In genomic region chr9:37464426-37465248, GRCh38 we compare ENCODE assay signal across 1 cellular context.
A peak's percentile ranks its signal among the peaks of the same experiment; 100 is the strongest.
TF ChIP-seq lines count a peak whose summit lies in the region.

No MANE protein-coding gene starts in this region.

TF ChIP-seq in K562, 482 proteins besides CTCF, POLR2A, EP300 and RAD21 (continued from another document and continues in another):
- TF ChIP-seq E2F1 (CRISPR knock-in tag; IDR thresholded peaks at IDR 0.05) (peak; percentile 80; the same call in 1 of the 2 replicates), ZC3H4 (CRISPR knock-in tag; IDR thresholded peaks at IDR 0.05; ENCODE audit: borderline replicate concordance) (no peak), ZNF263 (CRISPR knock-in tag; IDR thresholded peaks at IDR 0.05; ENCODE audit: borderline replicate concordance) (no peak), PHF8 (IDR thresholded peaks at IDR 0.05; ENCODE audit: borderline replicate concordance, low read length) (peak; percentile 82; the same call in 1 of the 2 replicates), CXXC5 (CRISPR knock-in tag; IDR thresholded peaks at IDR 0.05) (0 out of 2 replicates have a peak, but pooled peaks have one; percentile 13), ZNF583 (CRISPR knock-in tag; IDR thresholded peaks at IDR 0.05) (no peak), MBD2 (IDR thresholded peaks at IDR 0.05; ENCODE audit: borderline replicate concordance, low read depth) (no peak), NRF1 (conservative IDR thresholded peaks at IDR 0.05 in 1 of 2, IDR thresholded peaks at IDR 0.05 in 1 of 2) (peak; percentile 92 to 94), TCF7L2 (IDR thresholded peaks at IDR 0.05; ENCODE audit: low read depth, low read length) (no peak), KDM2B (CRISPR knock-in tag; IDR thresholded peaks at IDR 0.05) (0 out of 2 replicates have a peak, but pooled peaks have one; percentile 30), ZNF3 (CRISPR knock-in tag; IDR thresholded peaks at IDR 0.05) (no peak), ZNF76 (CRISPR knock-in tag; IDR thresholded peaks at IDR 0.05; ENCODE audit: borderline replicate concordance) (no peak), ZFP91 (CRISPR knock-in tag; IDR thresholded peaks at IDR 0.05) (no peak), CHD1 (IDR thresholded peaks at IDR 0.05; ENCODE audit: low read length) (peak; percentile 90), CREB3L1 (IDR thresholded peaks at IDR 0.05; ENCODE audit: borderline replicate concordance, low read depth) (peak; percentile 44; the same call in 1 of the 2 replicates), MAX (CRISPR knock-in tag; IDR thresholded peaks at IDR 0.05) (peak; percentile 81; the same call in 1 of the 2 replicates), MAZ (CRISPR knock-in tag; conservative IDR thresholded peaks at IDR 0.05 in 1 of 2, IDR thresholded peaks at IDR 0.05 in 1 of 2) (peak in 1 of 2 experiments; percentile 54; a peak in 1 of 4 replicates), JUN (IDR thresholded peaks at IDR 0.05; ENCODE audit: borderline replicate concordance, low read depth, low read length) (no peak), JUN (CRISPR knock-in tag; IDR thresholded peaks at IDR 0.05; ENCODE audit: borderline replicate concordance) (peak; percentile 85), MLX (CRISPR knock-in tag; conservative IDR thresholded peaks at IDR 0.05) (0 out of 4 replicates have a peak, but pooled peaks of 1 of the 2 experiments have one; percentile 45), MYC (IDR thresholded peaks at IDR 0.05; ENCODE audit: low read depth, low read length) (peak; percentile 69; the same call in 1 of the 2 replicates), MYC (CRISPR knock-in tag; IDR thresholded peaks at IDR 0.05; ENCODE audit: borderline replicate concordance, low read depth) (peak; percentile 39; the same call in 1 of the 2 replicates), KAT7 (CRISPR knock-in tag; IDR thresholded peaks at IDR 0.05; ENCODE audit: borderline replicate concordance) (peak; percentile 91; the same call in 1 of the 2 replicates), E2F3 (CRISPR knock-in tag; IDR thresholded peaks at IDR 0.05) (0 out of 2 replicates have a peak, but pooled peaks have one; percentile 4), THAP7 (CRISPR knock-in tag; IDR thresholded peaks at IDR 0.05) (no peak), COPS2 (conservative IDR thresholded peaks at IDR 0.05) (no peak), TBP (optimal IDR thresholded peaks at IDR 0.05; ENCODE audit: low read depth, low read length) (peak; percentile 5), MCM2 (IDR thresholded peaks at IDR 0.05; ENCODE audit: low read depth) (no peak), CEBPG (CRISPR knock-in tag; IDR thresholded peaks at IDR 0.05) (peak; percentile 68), CEBPG (tag; conservative IDR thresholded peaks at IDR 0.05 in 1 of 2, IDR thresholded peaks at IDR 0.05 in 1 of 2) (no peak), FOXP1 (CRISPR knock-in tag; IDR thresholded peaks at IDR 0.05) (peak; percentile 86), MEIS2 (IDR thresholded peaks at IDR 0.05; ENCODE audit: partially characterized antibody) (peak; percentile 48), KDM5B (IDR thresholded peaks at IDR 0.05; ENCODE audit: insufficient replicate concordance, low read depth, low read length) (peak; percentile 75), PURB (CRISPR knock-in tag; IDR thresholded peaks at IDR 0.05; ENCODE audit: low read depth) (no peak), KHSRP (IDR thresholded peaks at IDR 0.05) (0 out of 2 replicates have a peak, but pooled peaks have one; percentile 2)
- TF ChIP-seq, protein P1, sequence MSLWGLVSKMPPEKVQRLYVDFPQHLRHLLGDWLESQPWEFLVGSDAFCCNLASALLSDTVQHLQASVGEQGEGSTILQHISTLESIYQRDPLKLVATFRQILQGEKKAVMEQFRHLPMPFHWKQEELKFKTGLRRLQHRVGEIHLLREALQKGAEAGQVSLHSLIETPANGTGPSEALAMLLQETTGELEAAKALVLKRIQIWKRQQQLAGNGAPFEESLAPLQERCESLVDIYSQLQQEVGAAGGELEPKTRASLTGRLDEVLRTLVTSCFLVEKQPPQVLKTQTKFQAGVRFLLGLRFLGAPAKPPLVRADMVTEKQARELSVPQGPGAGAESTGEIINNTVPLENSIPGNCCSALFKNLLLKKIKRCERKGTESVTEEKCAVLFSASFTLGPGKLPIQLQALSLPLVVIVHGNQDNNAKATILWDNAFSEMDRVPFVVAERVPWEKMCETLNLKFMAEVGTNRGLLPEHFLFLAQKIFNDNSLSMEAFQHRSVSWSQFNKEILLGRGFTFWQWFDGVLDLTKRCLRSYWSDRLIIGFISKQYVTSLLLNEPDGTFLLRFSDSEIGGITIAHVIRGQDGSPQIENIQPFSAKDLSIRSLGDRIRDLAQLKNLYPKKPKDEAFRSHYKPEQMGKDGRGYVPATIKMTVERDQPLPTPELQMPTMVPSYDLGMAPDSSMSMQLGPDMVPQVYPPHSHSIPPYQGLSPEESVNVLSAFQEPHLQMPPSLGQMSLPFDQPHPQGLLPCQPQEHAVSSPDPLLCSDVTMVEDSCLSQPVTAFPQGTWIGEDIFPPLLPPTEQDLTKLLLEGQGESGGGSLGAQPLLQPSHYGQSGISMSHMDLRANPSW (CRISPR knock-in tag; IDR thresholded peaks at IDR 0.05): 0 out of 2 replicates have a peak, but pooled peaks have one; percentile 69
- TF ChIP-seq, protein P2, sequence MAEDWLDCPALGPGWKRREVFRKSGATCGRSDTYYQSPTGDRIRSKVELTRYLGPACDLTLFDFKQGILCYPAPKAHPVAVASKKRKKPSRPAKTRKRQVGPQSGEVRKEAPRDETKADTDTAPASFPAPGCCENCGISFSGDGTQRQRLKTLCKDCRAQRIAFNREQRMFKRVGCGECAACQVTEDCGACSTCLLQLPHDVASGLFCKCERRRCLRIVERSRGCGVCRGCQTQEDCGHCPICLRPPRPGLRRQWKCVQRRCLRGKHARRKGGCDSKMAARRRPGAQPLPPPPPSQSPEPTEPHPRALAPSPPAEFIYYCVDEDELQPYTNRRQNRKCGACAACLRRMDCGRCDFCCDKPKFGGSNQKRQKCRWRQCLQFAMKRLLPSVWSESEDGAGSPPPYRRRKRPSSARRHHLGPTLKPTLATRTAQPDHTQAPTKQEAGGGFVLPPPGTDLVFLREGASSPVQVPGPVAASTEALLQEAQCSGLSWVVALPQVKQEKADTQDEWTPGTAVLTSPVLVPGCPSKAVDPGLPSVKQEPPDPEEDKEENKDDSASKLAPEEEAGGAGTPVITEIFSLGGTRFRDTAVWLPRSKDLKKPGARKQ (CRISPR knock-in tag; IDR thresholded peaks at IDR 0.05): no peak
- TF ChIP-seq, protein P3, sequence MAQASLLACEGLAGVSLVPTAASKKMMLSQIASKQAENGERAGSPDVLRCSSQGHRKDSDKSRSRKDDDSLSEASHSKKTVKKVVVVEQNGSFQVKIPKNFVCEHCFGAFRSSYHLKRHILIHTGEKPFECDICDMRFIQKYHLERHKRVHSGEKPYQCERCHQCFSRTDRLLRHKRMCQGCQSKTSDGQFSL (CRISPR knock-in tag; IDR thresholded peaks at IDR 0.05): 0 out of 2 replicates have a peak, but pooled peaks have one; percentile 21
- TF ChIP-seq, protein P3 (tag; IDR thresholded peaks at IDR 0.05): no peak
- TF ChIP-seq, protein P4, sequence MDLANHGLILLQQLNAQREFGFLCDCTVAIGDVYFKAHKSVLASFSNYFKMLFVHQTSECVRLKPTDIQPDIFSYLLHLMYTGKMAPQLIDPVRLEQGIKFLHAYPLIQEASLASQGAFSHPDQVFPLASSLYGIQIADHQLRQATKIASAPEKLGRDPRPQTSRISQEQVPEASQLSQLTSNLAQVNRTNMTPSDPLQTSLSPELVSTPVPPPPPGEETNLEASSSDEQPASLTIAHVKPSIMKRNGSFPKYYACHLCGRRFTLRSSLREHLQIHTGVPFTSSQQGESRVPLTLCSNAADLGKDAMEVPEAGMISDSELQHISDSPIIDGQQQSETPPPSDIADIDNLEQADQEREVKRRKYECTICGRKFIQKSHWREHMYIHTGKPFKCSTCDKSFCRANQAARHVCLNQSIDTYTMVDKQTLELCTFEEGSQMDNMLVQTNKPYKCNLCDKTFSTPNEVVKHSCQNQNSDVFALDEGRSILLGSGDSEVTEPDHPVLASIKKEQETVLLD (IDR thresholded peaks at IDR 0.05): peak; percentile 73
- TF ChIP-seq, protein P5, sequence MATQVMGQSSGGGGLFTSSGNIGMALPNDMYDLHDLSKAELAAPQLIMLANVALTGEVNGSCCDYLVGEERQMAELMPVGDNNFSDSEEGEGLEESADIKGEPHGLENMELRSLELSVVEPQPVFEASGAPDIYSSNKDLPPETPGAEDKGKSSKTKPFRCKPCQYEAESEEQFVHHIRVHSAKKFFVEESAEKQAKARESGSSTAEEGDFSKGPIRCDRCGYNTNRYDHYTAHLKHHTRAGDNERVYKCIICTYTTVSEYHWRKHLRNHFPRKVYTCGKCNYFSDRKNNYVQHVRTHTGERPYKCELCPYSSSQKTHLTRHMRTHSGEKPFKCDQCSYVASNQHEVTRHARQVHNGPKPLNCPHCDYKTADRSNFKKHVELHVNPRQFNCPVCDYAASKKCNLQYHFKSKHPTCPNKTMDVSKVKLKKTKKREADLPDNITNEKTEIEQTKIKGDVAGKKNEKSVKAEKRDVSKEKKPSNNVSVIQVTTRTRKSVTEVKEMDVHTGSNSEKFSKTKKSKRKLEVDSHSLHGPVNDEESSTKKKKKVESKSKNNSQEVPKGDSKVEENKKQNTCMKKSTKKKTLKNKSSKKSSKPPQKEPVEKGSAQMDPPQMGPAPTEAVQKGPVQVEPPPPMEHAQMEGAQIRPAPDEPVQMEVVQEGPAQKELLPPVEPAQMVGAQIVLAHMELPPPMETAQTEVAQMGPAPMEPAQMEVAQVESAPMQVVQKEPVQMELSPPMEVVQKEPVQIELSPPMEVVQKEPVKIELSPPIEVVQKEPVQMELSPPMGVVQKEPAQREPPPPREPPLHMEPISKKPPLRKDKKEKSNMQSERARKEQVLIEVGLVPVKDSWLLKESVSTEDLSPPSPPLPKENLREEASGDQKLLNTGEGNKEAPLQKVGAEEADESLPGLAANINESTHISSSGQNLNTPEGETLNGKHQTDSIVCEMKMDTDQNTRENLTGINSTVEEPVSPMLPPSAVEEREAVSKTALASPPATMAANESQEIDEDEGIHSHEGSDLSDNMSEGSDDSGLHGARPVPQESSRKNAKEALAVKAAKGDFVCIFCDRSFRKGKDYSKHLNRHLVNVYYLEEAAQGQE (CRISPR knock-in tag; IDR thresholded peaks at IDR 0.05; ENCODE audit: low read depth): no peak
- TF ChIP-seq, protein P6, sequence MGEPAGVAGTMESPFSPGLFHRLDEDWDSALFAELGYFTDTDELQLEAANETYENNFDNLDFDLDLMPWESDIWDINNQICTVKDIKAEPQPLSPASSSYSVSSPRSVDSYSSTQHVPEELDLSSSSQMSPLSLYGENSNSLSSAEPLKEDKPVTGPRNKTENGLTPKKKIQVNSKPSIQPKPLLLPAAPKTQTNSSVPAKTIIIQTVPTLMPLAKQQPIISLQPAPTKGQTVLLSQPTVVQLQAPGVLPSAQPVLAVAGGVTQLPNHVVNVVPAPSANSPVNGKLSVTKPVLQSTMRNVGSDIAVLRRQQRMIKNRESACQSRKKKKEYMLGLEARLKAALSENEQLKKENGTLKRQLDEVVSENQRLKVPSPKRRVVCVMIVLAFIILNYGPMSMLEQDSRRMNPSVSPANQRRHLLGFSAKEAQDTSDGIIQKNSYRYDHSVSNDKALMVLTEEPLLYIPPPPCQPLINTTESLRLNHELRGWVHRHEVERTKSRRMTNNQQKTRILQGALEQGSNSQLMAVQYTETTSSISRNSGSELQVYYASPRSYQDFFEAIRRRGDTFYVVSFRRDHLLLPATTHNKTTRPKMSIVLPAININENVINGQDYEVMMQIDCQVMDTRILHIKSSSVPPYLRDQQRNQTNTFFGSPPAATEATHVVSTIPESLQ (CRISPR knock-in tag; IDR thresholded peaks at IDR 0.05): peak; percentile 73; the same call in 1 of the 2 replicates
